1 cellular context compared by ENCODE assay signal in genomic region chr10:88828310-88828709, GRCh38.
TF ChIP-seq lines count a peak whose summit lies in the region.

No MANE protein-coding gene starts in this region.

TF ChIP-seq in IMR-90, 13 proteins besides CTCF, POLR2A, EP300 and RAD21:
- TF ChIP-seq BHLHE40 (IDR thresholded peaks at IDR 0.05; ENCODE audit: low read depth, low read length) (no peak), MXI1 (IDR thresholded peaks at IDR 0.05; ENCODE audit: borderline replicate concordance, low read depth, low read length) (no peak), RCOR1 (IDR thresholded peaks at IDR 0.05; ENCODE audit: insufficient replicate concordance, low read length) (no peak), FOS (IDR thresholded peaks at IDR 0.05; ENCODE audit: low read depth, low read length) (no peak), CHD1 (IDR thresholded peaks at IDR 0.05; ENCODE audit: low read depth, low read length) (no peak)
